In genomic region chr1:52901384-52901783, GRCh38 we compare ENCODE assay signal across 27 cellular contexts. TPM values are rescaled to one million over a fixed set of nuclear protein-coding genes. Genes with fewer than 3 reads are reported as not detected.
A peak's percentile ranks its signal among the peaks of the same experiment; 100 is the strongest.
DNase-seq lines count a peak whose midpoint lies in the region; ATAC-seq and TF ChIP-seq lines count a peak whose summit lies in the region.
"Had no signal": no experiment of that assay in that cellular context is flagged by ENCODE, and none has a peak within 500 bp of the region (broad histone marks: within the 10 kb centered on the region; RNA-seq: fewer than 3 reads in every experiment).

No MANE protein-coding gene starts in this region.

- TF ChIP-seq POLR2A in right lobe of liver (IDR thresholded peaks at IDR 0.05) = no peak

- H3K9me3 ChIP-seq in Panc1 (ENCODE audit: control insufficient read depth, insufficient read depth, low read depth, low read length) (no peaks in the 10 kb centered on the region), right lobe of liver (no peaks in the 10 kb centered on the region)
- H3K9me3 ChIP-seq: SJSA1 had no signal

- H3K27me3 ChIP-seq in Panc1 (ENCODE audit: control insufficient read depth, insufficient read depth, low read length) = no peaks in the 10 kb centered on the region
- no peaks in the 10 kb centered on the region for H3K27me3 ChIP-seq in right lobe of liver
- H3K27me3 ChIP-seq: SJSA1 had no signal

- H3K36me3 ChIP-seq in Panc1 (ENCODE audit: control insufficient read depth, insufficient read depth, low read length) = no peaks in the 10 kb centered on the region
- peaks cover 0 to 38% (median 20%) of the 10 kb centered on the region in 4 donors for H3K36me3 ChIP-seq in right lobe of liver
- H3K36me3 ChIP-seq: SJSA1 had no signal

- DNase-seq in Panc1 (ENCODE audit: low read depth, low spot score) = no peak
- DNase-seq in choroid plexus epithelial cell (ENCODE audit: low read depth) = no peak
- no peak for DNase-seq in fibroblast of mammary gland (ENCODE audit: low read depth)
- DNase-seq in right lobe of liver = no peak
- no peak for DNase-seq in ureter (ENCODE audit: low spot score)
- no peak for DNase-seq in SKM-1 (lab: John Stamatoyannopoulos, UW; ENCODE audit: unreplicated experiment)
- DNase-seq: CD8-positive, alpha-beta memory T cell; DMS 273 treated with DMSO at 0.1 percent for 48 hours; DMS79 treated with DMSO at 0.1 percent for 48 hours; GF-D8; KBM-7; MV-4-11; NCI-H1105; NCI-H146; NCI-H1930; NCI-H2107; NCI-H446; NCI-H524 treated with DMSO at 0.1 percent for 48 hours; NCI-H82; NK-92 treated with Interleukin-12 subunit alpha and Interleukin-12 subunit beta, amount 100 ng/mL, for 24 hours; PC-3; Right ventricle myocardium superior; T-helper 1 cell had no signal

- TF ChIP-seq CTCF in Panc1 (IDR thresholded peaks at IDR 0.05) (peak; percentile 23; the same call in 1 of the 2 replicates), choroid plexus epithelial cell (conservative IDR thresholded peaks at IDR 0.05; ENCODE audit: low read depth, low read length) (peak; percentile 27), fibroblast of mammary gland (conservative IDR thresholded peaks at IDR 0.05; ENCODE audit: control insufficient read depth, insufficient read depth, low read depth, low read length) (peak; percentile 12), right lobe of liver (IDR thresholded peaks at IDR 0.05) (peak in 3 of 4 donors; percentile 24 to 34 (median 25))

- POLR2A ChIA-PET in Panc1 (lab: Charles Lee) = interaction anchor here (0.6 kb wide), 1 partner anchor 34 kb away, joined by 6 read pairs; no protein-coding TSS in a partner anchor

- H3K27ac ChIP-seq in Panc1 (ENCODE audit: low read length) (no peak overlapping the region), right lobe of liver (peak overlapping the region in 1 of 3 donors; percentile 34)
- H3K27ac ChIP-seq: SJSA1 had no signal

- H3K4me1 ChIP-seq in Panc1 (ENCODE audit: control insufficient read depth, insufficient read depth, low read length) = no peaks in the 10 kb centered on the region
- peaks cover 0 to 60% (median 30%) of the 10 kb centered on the region in 4 donors for H3K4me1 ChIP-seq in right lobe of liver

- BruUV-seq in Panc1 (replicated peaks; lab: Mats Ljungman, UMichigan) = no TSS peak

- WGBS in right lobe of liver (ENCODE audit: insufficient coverage, low coverage, low lambda C conversion rate, missing lambda C conversion rate) = 27% methylated on average over 1 of the region's 1 CpG

- intact Hi-C loops in Panc1 (cut with micrococcal nuclease; ENCODE audit: unreplicated experiment) = loop anchor here (10.0 kb wide), 1 partner anchor 283 kb away; no protein-coding TSS in a partner anchor
- intact Hi-C loops in right lobe of liver (cut with DNase I) = loop anchor here in 1 of 2 donors (10.0 kb wide), 1 partner anchor 273 kb away; no protein-coding TSS in a partner anchor

- CTCF ChIA-PET in Panc1 (lab: Charles Lee) = interaction anchor here (0.6 kb wide), 1 partner anchor 187 kb away, joined by 4 read pairs; no protein-coding TSS in a partner anchor

- no peak overlapping the region for H3K4me3 ChIP-seq in Panc1 (ENCODE audit: low read depth in 2 of 2, low read length in 2 of 2)
- H3K4me3 ChIP-seq in choroid plexus epithelial cell (ENCODE audit: low read depth, low read length) = no peak overlapping the region
- H3K4me3 ChIP-seq in fibroblast of mammary gland (ENCODE audit: control insufficient read depth, low read depth, low read length) = no peak overlapping the region
- no peak overlapping the region for H3K4me3 ChIP-seq in right lobe of liver
- H3K4me3 ChIP-seq: SJSA1 had no signal

- in situ Hi-C loops in Panc1 (cut with HindIII; ENCODE audit: low pct_unique_long_range_greater_than_20kb, low sequenced_read_pairs) = no loop called here

- ATAC-seq in Panc1 = no peak
- ATAC-seq in right lobe of liver = peak in 3 of 4 donors; percentile 13 to 29 (median 17)
- no peak for ATAC-seq in HG02610 (IDR thresholded peaks at IDR 0.05; ENCODE audit: unreplicated experiment)
- ATAC-seq: PC-3 had no signal

RNA-seq across cellular contexts. Expression of gene ECHDC2, which starts 20.2 kb away (rescaled TPM):
- total RNA-seq in Panc1 (2021; ENCODE audit: unreplicated experiment) = 61.8 TPM
- 84.2 TPM for polyA plus RNA-seq in Panc1 (2012; ENCODE audit: insufficient read length)
- total RNA-seq in right lobe of liver = 100 to 1,000 TPM; 167 to 856 (median 390) TPM
- total RNA-seq in ureter = 196 TPM

RNA-seq across cellular contexts. Expression of gene SCP2, which starts 25.7 kb away (rescaled TPM):
- total RNA-seq in Panc1 (2021; ENCODE audit: unreplicated experiment) (88.7 TPM), right lobe of liver (100 to 1,000 TPM; 207 to 885 (median 634) TPM), ureter (138 TPM)
- polyA plus RNA-seq in Panc1 (2012; ENCODE audit: insufficient read length) = 94.0 TPM

RNA-seq across cellular contexts. Expression of gene ZYG11A, which starts 58.8 kb away (rescaled TPM):
- total RNA-seq in Panc1 (2021; ENCODE audit: unreplicated experiment) (0.36 TPM), right lobe of liver (1 to 10 TPM in 3 of 6 experiments, under 1 TPM in 3; 0.22 to 1.5 (median 1.0) TPM), ureter (0.23 TPM)
- polyA plus RNA-seq in Panc1 (2012; ENCODE audit: insufficient read length) = 0.13 TPM
- total RNA-seq: MCF 10A, Right ventricle myocardium superior had no signal
- polyA plus RNA-seq: CD14-positive monocyte; CD8-positive, alpha-beta memory T cell had no signal

Comparison
In these comparisons a context has a peak if more than half of its experiments do, and no peak if none do; other contexts are left out.
1. ATAC-seq: peak in right lobe of liver (3 of 4); none in Panc1 (single experiment) and HG02610 (single experiment).
2. Peak in every context shown above with its lines, with median percentiles within 50 percentile points of each other: CTCF ChIP-seq.